Comparison of ENCODE assay signal across 5 cellular contexts in genomic region chr4:91684955-91685354, GRCh38.
"Had no signal": no experiment of that assay in that cellular context is flagged by ENCODE, and none has a peak within 500 bp of the region (broad histone marks: within the 10 kb centered on the region; RNA-seq: fewer than 3 reads in every experiment).

No MANE protein-coding gene starts in this region.

- H3K27ac ChIP-seq: HL-60 had no signal

- DNase-seq: IMR-90, KBM-7, KG1 had no signal

- H3K4me3 ChIP-seq: K562 had no signal
